ENCODE assay signal across 10 cellular contexts in genomic region chr12:84397279-84397678, GRCh38.
DNase-seq lines count a peak whose midpoint lies in the region; ATAC-seq, FAIRE-seq and TF ChIP-seq lines count a peak whose summit lies in the region.
"Had no signal": no experiment of that assay in that cellular context is flagged by ENCODE, and none has a peak within 500 bp of the region (broad histone marks: within the 10 kb centered on the region; RNA-seq: fewer than 3 reads in every experiment).

No MANE protein-coding gene starts in this region.

- H3K4me1 ChIP-seq in osteoblast (ENCODE audit: insufficient read depth, low read length) = no peaks in the 10 kb centered on the region
- H3K4me1 ChIP-seq: esophagus squamous epithelium had no signal

- FAIRE-seq in bronchial epithelial cell (lab: Jason Lieb, UNC) = no peak

- H3K4me3 ChIP-seq in bronchial epithelial cell (ENCODE audit: low read depth, low read length) (no peak overlapping the region), osteoblast (ENCODE audit: insufficient read depth, low read length) (no peak overlapping the region)
- H3K4me3 ChIP-seq: esophagus squamous epithelium had no signal

- TF ChIP-seq CTCF in bronchial epithelial cell (IDR thresholded peaks at IDR 0.05; ENCODE audit: insufficient read depth, low read length, severe bottlenecking) = no peak
- no peak for TF ChIP-seq CTCF in osteoblast (IDR thresholded peaks at IDR 0.05; ENCODE audit: extremely low read depth, low read depth, low read length)

- H3K27me3 ChIP-seq in bronchial epithelial cell (ENCODE audit: control insufficient read depth, insufficient read depth, low read length) (no peaks in the 10 kb centered on the region), osteoblast (ENCODE audit: insufficient read depth, low read length) (no peaks in the 10 kb centered on the region)
- H3K27me3 ChIP-seq: esophagus squamous epithelium had no signal

- no peaks in the 10 kb centered on the region for H3K9me3 ChIP-seq in osteoblast (ENCODE audit: low read depth, low read length)
- H3K9me3 ChIP-seq: esophagus squamous epithelium had no signal

- no peaks in the 10 kb centered on the region for H3K79me2 ChIP-seq in osteoblast (ENCODE audit: insufficient read depth, low read length)

- no peak overlapping the region for H3K4me2 ChIP-seq in osteoblast (ENCODE audit: insufficient read depth, low read length)

- H3K36me3 ChIP-seq in bronchial epithelial cell (ENCODE audit: control insufficient read depth, insufficient read depth, low read length) = no peaks in the 10 kb centered on the region
- H3K36me3 ChIP-seq in osteoblast (ENCODE audit: insufficient read depth, low read length) = no peaks in the 10 kb centered on the region
- H3K36me3 ChIP-seq: esophagus squamous epithelium had no signal

- DNase-seq in NCI-H1694 treated with DMSO at 0.1 percent for 48 hours (lab: John Stamatoyannopoulos, UW) = peak; percentile 7
- DNase-seq in NCI-H1694 (lab: John Stamatoyannopoulos, UW) = no peak
- peak; percentile 7 for DNase-seq in NAMALWA (ENCODE audit: low spot score)
- DNase-seq in bronchial epithelial cell (ENCODE audit: low read depth) = peak; percentile 27
- peak; percentile 19 for DNase-seq in osteoblast (ENCODE audit: insufficient read length, low spot score, missing footprints)
- no peak for DNase-seq in amygdala (lab: John Stamatoyannopoulos, UW)
- no peak for DNase-seq in NCI-H82 (lab: John Stamatoyannopoulos, UW)
- DNase-seq: esophagus squamous epithelium, NCI-H2081 treated with DMSO at 0.1 percent for 48 hours had no signal

- no peaks in the 10 kb centered on the region for H4K20me1 ChIP-seq in osteoblast (ENCODE audit: insufficient read depth, low read length)

- H2AFZ ChIP-seq in osteoblast (ENCODE audit: low read length) = no peak overlapping the region

- no peak overlapping the region for H3K27ac ChIP-seq in osteoblast (ENCODE audit: low read depth, low read length)
- H3K27ac ChIP-seq: esophagus squamous epithelium had no signal

- ATAC-seq in HG03521 (IDR thresholded peaks at IDR 0.05; ENCODE audit: unreplicated experiment) = no peak

Comparison
In these comparisons a context has a peak if more than half of its experiments do, and no peak if none do; other contexts are left out.
1. DNase-seq: peak in NCI-H1694 treated with DMSO at 0.1 percent for 48 hours (single experiment), NAMALWA (single experiment), bronchial epithelial cell (single experiment) and osteoblast (single experiment); none in NCI-H1694 (single experiment), amygdala (0 of 56) and NCI-H82 (single experiment).